21 cellular contexts compared by ENCODE assay signal in the genomic region with DNA sequence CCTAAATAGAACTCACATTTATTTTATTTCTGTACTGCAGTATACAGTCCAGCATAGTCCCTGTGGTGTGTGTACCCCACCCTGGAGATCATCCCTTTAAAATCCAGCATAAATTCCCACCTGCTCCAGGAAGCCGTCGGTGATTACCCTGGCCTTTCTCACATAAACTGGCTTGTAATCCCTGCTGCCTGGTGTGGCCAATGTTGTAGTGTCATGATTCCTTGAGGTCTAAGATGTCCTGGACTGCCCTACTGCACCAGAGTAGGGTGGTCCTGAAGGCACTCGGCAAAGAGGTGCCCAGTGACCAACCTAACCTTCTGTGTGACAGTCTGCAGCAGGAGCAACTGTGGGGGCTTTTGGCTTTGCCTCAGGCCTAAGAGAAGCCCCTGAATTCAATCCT. TPM values are rescaled to one million over a fixed set of nuclear protein-coding genes. Genes with fewer than 3 reads are reported as not detected.
DNase-seq lines count a peak whose midpoint lies in the region; ATAC-seq and TF ChIP-seq lines count a peak whose summit lies in the region.
"Had no signal": no experiment of that assay in that cellular context is flagged by ENCODE, and none has a peak within 500 bp of the region (broad histone marks: within the 10 kb centered on the region; RNA-seq: fewer than 3 reads in every experiment).

No MANE protein-coding gene starts in this region.

- TF ChIP-seq POLR2A in sigmoid colon (IDR thresholded peaks at IDR 0.05): no peak

- H3K4me3 ChIP-seq in sigmoid colon: no peak overlapping the region
- H3K4me3 ChIP-seq: BLaER1 treated with 17β-estradiol and CSF1 and Interleukin-3, amounts not matched to agents 10 nM and 100 nM; HAP-1 had no signal

- no peaks in the 10 kb centered on the region for H3K9me3 ChIP-seq in sigmoid colon
- H3K9me3 ChIP-seq: BLaER1 treated with 17β-estradiol and CSF1 and Interleukin-3, amounts not matched to agents 10 nM and 100 nM; Caco-2; HAP-1 had no signal

- POLR2A ChIA-PET in activated CD8-positive, alpha-beta T cell treated with anti-CD3 and anti-CD28 coated beads, Interleukin-2, amount 10 ng/mL, durations not matched to agents 7 days and 5 days (lab: Charles Lee): no interaction called here

- no peak overlapping the region for H3K27ac ChIP-seq in sigmoid colon
- H3K27ac ChIP-seq: 22Rv1, RWPE1 had no signal

- H3K27me3 Mint-ChIP-seq in activated CD8-positive, alpha-beta T cell treated with anti-CD3 and anti-CD28 coated beads, Interleukin-2, amount 10 ng/mL, durations not matched to agents 7 days and 5 days (ENCODE audit: low read depth): no peaks in the 10 kb centered on the region

- H3K9me3 Mint-ChIP-seq in activated CD8-positive, alpha-beta T cell treated with anti-CD3 and anti-CD28 coated beads, Interleukin-2, amount 10 ng/mL, durations not matched to agents 7 days and 5 days (ENCODE audit: insufficient read depth): no peaks in the 10 kb centered on the region
- H3K9me3 Mint-ChIP-seq: CD4-positive, alpha-beta memory T cell had no signal

- H3K4me1 ChIP-seq in sigmoid colon: no peaks in the 10 kb centered on the region
- H3K4me1 ChIP-seq: Caco-2, HAP-1 had no signal

- H3K4me3 Mint-ChIP-seq in activated CD8-positive, alpha-beta T cell treated with anti-CD3 and anti-CD28 coated beads, Interleukin-2, amount 10 ng/mL, durations not matched to agents 7 days and 5 days: no peak overlapping the region
- H3K4me3 Mint-ChIP-seq: CD4-positive, alpha-beta memory T cell had no signal

- no peak overlapping the region for H3K27ac Mint-ChIP-seq in activated CD8-positive, alpha-beta T cell treated with anti-CD3 and anti-CD28 coated beads, Interleukin-2, amount 10 ng/mL, durations not matched to agents 7 days and 5 days
- H3K27ac Mint-ChIP-seq: CD4-positive, alpha-beta memory T cell had no signal

- intact Hi-C loops in sigmoid colon (cut with DNase I): no loop called here

- no peaks in the 10 kb centered on the region for H3K36me3 Mint-ChIP-seq in activated CD8-positive, alpha-beta T cell treated with anti-CD3 and anti-CD28 coated beads, Interleukin-2, amount 10 ng/mL, durations not matched to agents 7 days and 5 days (ENCODE audit: low read depth)
- H3K36me3 Mint-ChIP-seq: CD4-positive, alpha-beta memory T cell had no signal

- no peak for TF ChIP-seq CTCF in sigmoid colon (IDR thresholded peaks at IDR 0.05)

- WGBS in sigmoid colon, 2 donors: 85 to 87% methylated on average over 3 of the region's 3 CpGs

- no peak for ATAC-seq in left lobe of liver
- ATAC-seq in activated CD8-positive, alpha-beta T cell treated with anti-CD3 and anti-CD28 coated beads, Interleukin-2, amount 10 ng/mL, durations not matched to agents 7 days and 5 days: no peak

- H3K4me1 Mint-ChIP-seq in activated CD8-positive, alpha-beta T cell treated with anti-CD3 and anti-CD28 coated beads, Interleukin-2, amount 10 ng/mL, durations not matched to agents 7 days and 5 days (ENCODE audit: low read depth): no peaks in the 10 kb centered on the region
- H3K4me1 Mint-ChIP-seq: CD4-positive, alpha-beta memory T cell had no signal

- CTCF ChIA-PET in activated CD8-positive, alpha-beta T cell treated with anti-CD3 and anti-CD28 coated beads, Interleukin-2, amount 10 ng/mL, durations not matched to agents 7 days and 5 days (lab: Charles Lee): interaction anchor here (0.9 to 2.2 kb wide), 2 partner anchors 45 to 67 kb away, joined by 3 to 12 read pairs; no protein-coding TSS in a partner anchor

- H3K36me3 ChIP-seq in sigmoid colon: no peaks in the 10 kb centered on the region
- H3K36me3 ChIP-seq: BLaER1 treated with 17β-estradiol and CSF1 and Interleukin-3, amounts not matched to agents 10 nM and 100 nM; HAP-1 had no signal

- TF ChIP-seq EP300 in sigmoid colon (IDR thresholded peaks at IDR 0.05): no peak

- no peaks in the 10 kb centered on the region for H3K27me3 ChIP-seq in sigmoid colon
- H3K27me3 ChIP-seq: BLaER1 treated with 17β-estradiol and CSF1 and Interleukin-3, amounts not matched to agents 10 nM and 100 nM had no signal

- DNase-seq in activated CD4-positive, CD25-positive, alpha-beta regulatory T cell treated with anti-CD3 and anti-CD28 coated beads, Interleukin-2, amount 50 U/mL, for 72 hours: peak; percentile 0
- DNase-seq in activated CD4-positive, CD25-positive, alpha-beta regulatory T cell (lab: John Stamatoyannopoulos, UW): no peak
- DNase-seq in activated CD8-positive, alpha-beta memory T cell treated with anti-CD3 and anti-CD28 coated beads, Interleukin-2, amount 50 U/mL, for 48 hours: peak; percentile 12
- DNase-seq in left lobe of liver (ENCODE audit: low spot score) (peak; percentile 31), sigmoid colon (peak; percentile 30), SIG-M5 treated with dmso at 0.1 percent for 504 hours (lab: John Stamatoyannopoulos, UW; ENCODE audit: unreplicated experiment) (no peak), HT-29 (ENCODE audit: low spot score) (no peak)
- DNase-seq in activated CD8-positive, alpha-beta T cell treated with anti-CD3 and anti-CD28 coated beads, Interleukin-2, amount 10 ng/mL, durations not matched to agents 7 days and 5 days: no peak
- DNase-seq: CD4-positive, alpha-beta memory T cell; DMS 273 treated with DMSO at 0.1 percent for 48 hours; DMS79 treated with DMSO at 0.1 percent for 48 hours; NCI-H1105; NCI-H2029 treated with DMSO at 0.1 percent for 48 hours; NCI-H345; NCI-H774; NK-92 treated with Interleukin-12 subunit alpha and Interleukin-12 subunit beta, amount 100 ng/mL, for 24 hours had no signal

RNA-seq across cellular contexts. Expression of a gene that starts 58.9 kb away (rescaled TPM):
- total RNA-seq in left lobe of liver (0.88 TPM), sigmoid colon (1 to 10 TPM in 3 of 4 donors, under 1 TPM in 1; 0.95 to 6.1 (median 2.7) TPM)
- 1 to 10 TPM in 1 of 3 donors, under 1 TPM in 2; 0.71 to 2.4 (median 0.92) TPM for polyA plus RNA-seq in sigmoid colon
- under 1 TPM; 0.18 to 0.39 TPM for total RNA-seq in activated CD8-positive, alpha-beta T cell treated with anti-CD3 and anti-CD28 coated beads, Interleukin-2, amount 10 ng/mL, durations not matched to agents 7 days and 5 days
- not detected in 2 replicates for total RNA-seq in HT-29 (2014; rRNA removed; shearing (Covaris generic))
- total RNA-seq: CD4-positive, alpha-beta memory T cell had no signal
- polyA plus RNA-seq: CD4-positive, alpha-beta memory T cell had no signal

Comparison
In these comparisons a context has a peak if more than half of its experiments do, and no peak if none do; other contexts are left out.
1. DNase-seq: peak in activated CD4-positive, CD25-positive, alpha-beta regulatory T cell treated with anti-CD3 and anti-CD28 coated beads, Interleukin-2, amount 50 U/mL, for 72 hours (single experiment), activated CD8-positive, alpha-beta memory T cell treated with anti-CD3 and anti-CD28 coated beads, Interleukin-2, amount 50 U/mL, for 48 hours (single experiment), left lobe of liver (single experiment) and sigmoid colon (single experiment); none in activated CD4-positive, CD25-positive, alpha-beta regulatory T cell (0 of 4), SIG-M5 treated with dmso at 0.1 percent for 504 hours (single experiment), activated CD8-positive, alpha-beta T cell treated with anti-CD3 and anti-CD28 coated beads, Interleukin-2, amount 10 ng/mL, durations not matched to agents 7 days and 5 days (single experiment) and HT-29 (single experiment).